ENCODE assay signal across 25 cellular contexts in the genomic region with DNA sequence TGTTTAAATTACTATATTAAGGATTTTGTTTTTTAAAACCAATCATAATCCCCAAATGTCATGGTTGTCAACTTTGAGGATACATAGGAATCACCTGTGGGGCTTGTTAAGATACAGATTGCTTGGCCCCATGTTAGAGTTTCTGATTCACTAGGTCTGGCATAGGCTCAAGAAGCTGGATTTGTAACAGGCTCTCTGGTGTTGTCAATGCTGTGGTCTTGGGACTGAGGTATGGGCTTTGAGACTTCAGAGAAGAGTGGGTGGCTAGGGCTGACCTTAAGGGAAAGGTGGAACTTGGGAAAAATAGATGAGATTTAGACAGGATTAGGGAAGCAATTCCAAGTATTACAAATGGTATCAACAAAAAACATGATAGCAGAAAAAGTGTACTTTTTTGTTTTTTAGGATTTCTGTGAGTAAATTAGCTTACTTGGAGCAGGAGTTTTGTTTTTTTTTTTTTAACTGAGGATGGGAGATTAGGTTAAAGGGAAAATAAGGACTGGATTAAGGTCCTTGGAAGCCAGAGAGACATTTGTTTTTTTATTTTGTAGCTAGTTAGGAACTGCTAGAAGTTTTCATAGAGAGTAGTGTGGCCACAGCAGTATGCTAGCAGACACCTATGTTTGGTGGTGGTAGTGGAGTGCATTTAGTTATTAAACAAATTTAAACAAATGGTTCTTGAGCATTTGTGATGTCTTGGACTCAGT.
DNase-seq lines count a peak whose midpoint lies in the region; ATAC-seq and TF ChIP-seq lines count a peak whose summit lies in the region.
"Had no signal": no experiment of that assay in that cellular context is flagged by ENCODE, and none has a peak within 500 bp of the region (broad histone marks: within the 10 kb centered on the region; RNA-seq: fewer than 3 reads in every experiment).

No MANE protein-coding gene starts in this region.

- TF ChIP-seq CTCF in MCF 10A (IDR thresholded peaks at IDR 0.05; ENCODE audit: unreplicated experiment) (no peak), mammary epithelial cell (conservative IDR thresholded peaks at IDR 0.05 in 1 of 2, IDR thresholded peaks at IDR 0.05 in 1 of 2; ENCODE audit: extremely low read depth in 1 of 2, insufficient read depth in 1 of 2, low read depth in 1 of 2, low read length in 2 of 2) (no peak), choroid plexus epithelial cell (conservative IDR thresholded peaks at IDR 0.05; ENCODE audit: low read depth, low read length) (no peak), uterus (IDR thresholded peaks at IDR 0.05) (no peak)

- ATAC-seq in activated naive CD4-positive, alpha-beta T cell treated with anti-CD3 and anti-CD28 coated beads, Interleukin-2, amount 50 U/mL, for 72 hours: no peak
- ATAC-seq: natural killer cell treated with Interleukin-12 subunit alpha and Interleukin-12 subunit beta and Interleukin-15 and Interleukin-18, amount 100 ng/mL, for 72 hours had no signal

- H3K36me3 ChIP-seq in mammary epithelial cell (ENCODE audit: insufficient read depth, low read length) (no peaks in the 10 kb centered on the region), uterus (no peaks in the 10 kb centered on the region)
- H3K36me3 ChIP-seq: brain microvascular endothelial cell, left ventricle myocardium inferior, sigmoid colon, transverse colon, WERI-Rb-1 had no signal

- no peaks in the 10 kb centered on the region for H3K9me3 ChIP-seq in mammary epithelial cell (replicated peaks; ENCODE audit: insufficient read depth, low read length)
- H3K9me3 ChIP-seq in uterus: no peaks in the 10 kb centered on the region
- H3K9me3 ChIP-seq: sigmoid colon, transverse colon had no signal

- TF ChIP-seq POLR2A in uterus (IDR thresholded peaks at IDR 0.05): no peak

- DNase-seq in MCF 10A (ENCODE audit: unreplicated experiment): peak; percentile 8
- no peak for DNase-seq in mammary epithelial cell
- DNase-seq in choroid plexus epithelial cell (ENCODE audit: low read depth): peak; percentile 50
- peak; percentile 44 for DNase-seq in myocyte (ENCODE audit: low read depth)
- DNase-seq in uterus: peak in 1 of 2 donors; percentile 60
- no peak for DNase-seq in activated naive CD4-positive, alpha-beta T cell treated with anti-CD3 and anti-CD28 coated beads, Interleukin-2, amount 50 U/mL, for 72 hours (ENCODE audit: low spot score in 2 of 2)
- DNase-seq in T-helper 1 cell: no peak
- DNase-seq in stimulated activated CD4-positive, alpha-beta T cell treated with anti-CD3 and anti-CD28 coated beads, Interleukin-4, amount 100 ng/mL, for 4 hours: no peak
- DNase-seq: activated naive CD8-positive, alpha-beta T cell treated with anti-CD3 and anti-CD28 coated beads for 36 hours; brain microvascular endothelial cell; CD4-positive, CD25-positive, alpha-beta regulatory T cell; effector CD8-positive, alpha-beta T cell; hypothalamus; Karpas-422; left ventricle myocardium inferior; NCI-H1694 treated with DMSO at 0.1 percent for 48 hours; NCI-H69; posterior cingulate gyrus; RPMI8226; sigmoid colon; stimulated activated CD8-positive, alpha-beta memory T cell treated with anti-CD3 and anti-CD28 coated beads, Interleukin-4, amount 100 ng/mL, for 48 hours; transverse colon; WERI-Rb-1 had no signal

- no peak overlapping the region for H3K4me2 ChIP-seq in mammary epithelial cell (ENCODE audit: insufficient read depth, low read depth, low read length)

- no peak overlapping the region for H3K27ac ChIP-seq in mammary epithelial cell (ENCODE audit: insufficient read depth, low read depth, low read length)
- peak overlapping the region; percentile 77 to 78 for H3K27ac ChIP-seq in uterus
- H3K27ac ChIP-seq: 22Rv1, brain microvascular endothelial cell, left ventricle myocardium inferior, sigmoid colon, transverse colon, WERI-Rb-1 had no signal

- intact Hi-C loops in MCF 10A (cut with micrococcal nuclease) (no loop called here), mammary epithelial cell (cut with micrococcal nuclease) (no loop called here), uterus (cut with DNase I; ENCODE audit: low total_unique reads) (no loop called here)

- BruUV-seq in MCF 10A (replicated peaks; lab: Mats Ljungman, UMichigan): no TSS peak
- no TSS peak for BruUV-seq in mammary epithelial cell (replicated peaks; lab: Mats Ljungman, UMichigan)

- H3K27me3 Mint-ChIP-seq in MCF 10A (ENCODE audit: insufficient read depth, unreplicated experiment): no peaks in the 10 kb centered on the region
- H3K27me3 Mint-ChIP-seq: activated naive CD8-positive, alpha-beta T cell treated with anti-CD3 and anti-CD28 coated beads for 36 hours; CD4-positive, CD25-positive, alpha-beta regulatory T cell; natural killer cell treated with Interleukin-12 subunit alpha and Interleukin-12 subunit beta and Interleukin-15 and Interleukin-18, amount 100 ng/mL, for 72 hours had no signal

- POLR2A ChIA-PET in MCF 10A (lab: Yijun Ruan, JAX): interaction anchor here (0.6 to 1.3 kb wide), 3 partner anchors 9 to 638 kb away, joined by 3 to 5 read pairs (median 5); no protein-coding TSS in a partner anchor

- H4K20me1 ChIP-seq in mammary epithelial cell (ENCODE audit: insufficient read depth, low read length): no peaks in the 10 kb centered on the region

- no peak overlapping the region for H2AFZ ChIP-seq in mammary epithelial cell (ENCODE audit: low read depth, low read length)

- no peak overlapping the region for H3K27ac Mint-ChIP-seq in MCF 10A (ENCODE audit: low read depth, unreplicated experiment)
- H3K27ac Mint-ChIP-seq in activated naive CD4-positive, alpha-beta T cell treated with anti-CD3 and anti-CD28 coated beads, Interleukin-2, amount 50 U/mL, for 72 hours: no peak overlapping the region
- H3K27ac Mint-ChIP-seq: activated naive CD8-positive, alpha-beta T cell treated with anti-CD3 and anti-CD28 coated beads for 36 hours; CD4-positive, CD25-positive, alpha-beta regulatory T cell; natural killer cell treated with Interleukin-12 subunit alpha and Interleukin-12 subunit beta and Interleukin-15 and Interleukin-18, amount 100 ng/mL, for 72 hours had no signal

- H3K27me3 ChIP-seq in mammary epithelial cell (ENCODE audit: insufficient read depth, low read length) (no peaks in the 10 kb centered on the region), uterus (no peaks in the 10 kb centered on the region)
- H3K27me3 ChIP-seq: brain microvascular endothelial cell, sigmoid colon, transverse colon had no signal

- CTCF ChIA-PET in MCF 10A (lab: Yijun Ruan, JAX) (interaction anchor here (0.7 to 1.4 kb wide), 4 partner anchors 10 to 1465 kb away, joined by 3 to 5 read pairs (median 3); no protein-coding TSS in a partner anchor), mammary epithelial cell (lab: Charles Lee; ENCODE audit: low non-redundant PET) (interaction anchor here (0.7 kb wide), 1 partner anchor 13 kb away, joined by 10 read pairs; no protein-coding TSS in a partner anchor)

- H3K4me1 ChIP-seq in mammary epithelial cell (ENCODE audit: insufficient read depth, low read length) (no peaks in the 10 kb centered on the region), uterus (no peaks in the 10 kb centered on the region)
- H3K4me1 ChIP-seq: left ventricle myocardium inferior, sigmoid colon, transverse colon had no signal

- in situ Hi-C loops in mammary epithelial cell (cut with MboI; ENCODE audit: low sequenced_read_pairs in 2 of 2): no loop called here

- dilution Hi-C loops in mammary epithelial cell (cut with HindIII; ENCODE audit: low sequenced_read_pairs): no loop called here

- no peaks in the 10 kb centered on the region for H3K9me3 Mint-ChIP-seq in MCF 10A (ENCODE audit: unreplicated experiment)
- no peaks in the 10 kb centered on the region for H3K9me3 Mint-ChIP-seq in activated naive CD4-positive, alpha-beta T cell treated with anti-CD3 and anti-CD28 coated beads, Interleukin-2, amount 50 U/mL, for 72 hours
- H3K9me3 Mint-ChIP-seq: natural killer cell treated with Interleukin-12 subunit alpha and Interleukin-12 subunit beta and Interleukin-15 and Interleukin-18, amount 100 ng/mL, for 72 hours had no signal

- H3K79me2 ChIP-seq in mammary epithelial cell (ENCODE audit: insufficient read depth, low read length): no peaks in the 10 kb centered on the region

- no peak overlapping the region for H3K9ac ChIP-seq in mammary epithelial cell (ENCODE audit: insufficient read depth, low read length)

- H3K4me3 ChIP-seq in mammary epithelial cell (replicated peaks in 1 of 3; ENCODE audit: insufficient read depth in 1 of 3, low read depth in 2 of 3, low read length in 3 of 3) (no peak overlapping the region), choroid plexus epithelial cell (ENCODE audit: low read depth, low read length) (no peak overlapping the region), uterus (peak overlapping the region in 1 of 2 donors; percentile 28)
- H3K4me3 ChIP-seq: left ventricle myocardium inferior, sigmoid colon, transverse colon had no signal

- H3K36me3 Mint-ChIP-seq in MCF 10A (ENCODE audit: insufficient read depth, unreplicated experiment): no peaks in the 10 kb centered on the region
- H3K36me3 Mint-ChIP-seq in activated naive CD4-positive, alpha-beta T cell treated with anti-CD3 and anti-CD28 coated beads, Interleukin-2, amount 50 U/mL, for 72 hours: peaks cover 16 to 23% of the 10 kb centered on the region in 2 donors

- no peaks in the 10 kb centered on the region for H3K4me1 Mint-ChIP-seq in MCF 10A (ENCODE audit: insufficient read depth, unreplicated experiment)

- no peak overlapping the region for H3K4me3 Mint-ChIP-seq in MCF 10A (ENCODE audit: unreplicated experiment)
- H3K4me3 Mint-ChIP-seq: activated naive CD8-positive, alpha-beta T cell treated with anti-CD3 and anti-CD28 coated beads for 36 hours; CD4-positive, CD25-positive, alpha-beta regulatory T cell; natural killer cell treated with Interleukin-12 subunit alpha and Interleukin-12 subunit beta and Interleukin-15 and Interleukin-18, amount 100 ng/mL, for 72 hours had no signal

Comparison
In these comparisons a context has a peak if more than half of its experiments do, and no peak if none do; other contexts are left out.
1. DNase-seq: peak in MCF 10A (single experiment), choroid plexus epithelial cell (single experiment) and myocyte (single experiment); none in mammary epithelial cell (single experiment), activated naive CD4-positive, alpha-beta T cell treated with anti-CD3 and anti-CD28 coated beads, Interleukin-2, amount 50 U/mL, for 72 hours (0 of 2), T-helper 1 cell (0 of 5) and stimulated activated CD4-positive, alpha-beta T cell treated with anti-CD3 and anti-CD28 coated beads, Interleukin-4, amount 100 ng/mL, for 4 hours (0 of 2).